In the genomic region with DNA sequence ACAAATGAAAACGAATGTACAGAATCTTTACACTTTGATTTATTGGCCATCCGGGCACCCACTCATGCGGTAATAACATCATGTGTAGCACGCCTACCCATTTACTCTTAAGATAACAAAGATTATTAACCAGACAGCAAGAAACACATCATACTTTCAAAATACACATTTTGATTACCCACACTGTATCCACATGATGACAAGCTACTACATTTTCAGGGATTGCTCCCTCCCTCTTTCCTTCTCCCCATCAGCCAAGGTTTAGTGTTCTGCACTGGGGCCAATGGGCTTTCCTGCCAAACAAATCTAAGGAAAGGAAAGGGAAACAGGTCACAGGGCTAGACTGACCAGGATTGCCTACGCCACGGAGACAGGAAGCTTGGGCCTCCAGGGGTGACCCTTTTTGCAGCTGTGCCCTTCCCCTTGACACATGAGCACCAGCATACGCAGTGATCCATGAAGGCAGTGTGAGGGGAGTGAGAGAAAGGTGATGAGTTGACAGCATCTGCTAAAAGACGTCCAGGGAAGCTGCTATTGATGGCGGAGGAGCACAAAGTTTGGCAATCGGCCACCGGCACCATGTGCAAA, we compare ENCODE assay signal across 24 cellular contexts.
DNase-seq lines count a peak whose midpoint lies in the region; ATAC-seq and TF ChIP-seq lines count a peak whose summit lies in the region.
"Had no signal": no experiment of that assay in that cellular context is flagged by ENCODE, and none has a peak within 500 bp of the region (broad histone marks: within the 10 kb centered on the region; RNA-seq: fewer than 3 reads in every experiment).

No MANE protein-coding gene starts in this region.

- peak; percentile 18 for DNase-seq in NCI-H510A (lab: John Stamatoyannopoulos, UW)
- DNase-seq in NCI-H510A treated with DMSO at 0.1 percent for 48 hours (lab: John Stamatoyannopoulos, UW), result no peak
- peak; percentile 87 for DNase-seq in dermis blood vessel endothelial cell
- no peak for DNase-seq in left lobe of liver (ENCODE audit: low spot score)
- DNase-seq in retina, result peak; percentile 40
- DNase-seq in ascending aorta (ENCODE audit: low spot score in 2 of 2), result no peak
- no peak for DNase-seq in GM19240 (ENCODE audit: insufficient read length, low spot score)
- DNase-seq: activated CD4-positive, alpha-beta memory T cell treated with anti-CD3 and anti-CD28 coated beads, Interleukin-2, amount 10 ng/mL, durations not matched to agents 7 days and 5 days; activated CD4-positive, CD25-positive, alpha-beta regulatory T cell treated with anti-CD3 and anti-CD28 coated beads, Interleukin-2, amount 50 U/mL, for 72 hours; activated CD8-positive, alpha-beta memory T cell treated with anti-CD3 and anti-CD28 coated beads, Interleukin-2, amount 50 U/mL, for 48 hours; amygdala; CD4-positive, CD25-positive, alpha-beta regulatory T cell; HFFc6; hippocampal formation; mucosa of descending colon; MV-4-11; NCI-H748 treated with DMSO at 0.1 percent for 48 hours; stimulated activated naive CD8-positive, alpha-beta T cell treated with anti-CD3 and anti-CD28 coated beads, Interleukin-15, amount 100 ng/mL, for 72 hours; T-helper 1 cell had no signal

- H3K27me3 ChIP-seq in ascending aorta, result no peaks in the 10 kb centered on the region

- ATAC-seq in left lobe of liver (peak; percentile 49), esophagus mucosa (no peak)
- ATAC-seq: activated T-helper 17 cell treated with anti-CD3 and anti-CD28 coated beads, Interleukin-2, amount 50 U/mL, for 72 hours; GM12878; mucosa of descending colon; natural killer cell treated with Interleukin-12 subunit alpha and Interleukin-12 subunit beta and Interleukin-15 and Interleukin-18, amount 100 ng/mL, for 72 hours; stimulated activated naive CD8-positive, alpha-beta T cell treated with anti-CD3 and anti-CD28 coated beads, Interleukin-15, amount 100 ng/mL, for 72 hours had no signal

- no peaks in the 10 kb centered on the region for H3K4me1 ChIP-seq in ascending aorta

- TF ChIP-seq CTCF in ascending aorta (IDR thresholded peaks at IDR 0.05), result no peak

- intact Hi-C loops in ascending aorta (cut with DNase I), result no loop called here

- no peak overlapping the region for H3K27ac ChIP-seq in ascending aorta
- H3K27ac ChIP-seq: coronary artery had no signal

- no peaks in the 10 kb centered on the region for H3K9me3 ChIP-seq in ascending aorta
- H3K9me3 ChIP-seq: mucosa of descending colon had no signal

- H3K36me3 ChIP-seq in ascending aorta, result no peaks in the 10 kb centered on the region

- no peak overlapping the region for H3K4me3 ChIP-seq in ascending aorta
- H3K4me3 ChIP-seq: coronary artery, GM12878, mucosa of descending colon had no signal

Comparison
In these comparisons a context has a peak if more than half of its experiments do, and no peak if none do; other contexts are left out.
1. DNase-seq: peak in NCI-H510A (single experiment), dermis blood vessel endothelial cell (single experiment) and retina (single experiment); none in NCI-H510A treated with DMSO at 0.1 percent for 48 hours (single experiment), left lobe of liver (single experiment), ascending aorta (0 of 2) and GM19240 (single experiment).